Comparison of ENCODE assay signal across 8 cellular contexts in the genomic region with DNA sequence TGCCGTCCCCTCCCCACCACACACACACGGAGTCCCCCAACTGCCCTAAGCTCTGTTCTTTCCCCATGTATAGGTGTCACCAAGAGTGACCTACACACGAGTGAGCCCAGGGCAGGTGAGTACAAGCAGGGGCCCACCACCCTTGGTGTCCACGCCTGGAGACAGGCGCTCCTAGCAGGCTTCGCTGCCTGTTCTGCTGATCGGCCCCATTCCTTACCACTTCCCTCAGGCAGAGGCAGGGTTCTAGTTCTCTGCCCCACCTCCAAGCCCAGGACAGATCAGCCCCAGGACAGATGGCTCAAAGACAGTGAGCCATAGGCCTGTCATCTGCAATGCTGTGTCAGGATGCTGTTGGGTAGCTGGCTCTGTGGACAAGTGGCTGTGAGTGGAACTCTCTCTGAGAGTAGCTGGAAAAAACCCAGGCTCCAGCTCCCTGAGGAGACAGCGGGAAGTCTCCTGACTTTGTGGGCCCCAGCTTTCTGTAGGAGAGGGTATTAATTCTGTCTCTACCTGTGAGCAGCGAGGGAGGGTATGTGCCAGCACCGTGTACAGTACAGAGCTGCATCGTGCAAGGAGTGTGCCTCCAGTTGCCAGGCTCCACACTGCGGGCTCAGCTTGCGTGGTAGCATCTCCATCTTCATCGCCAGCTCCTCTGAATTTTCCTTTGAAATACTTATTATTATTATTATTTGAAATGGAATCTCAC. TPM values are rescaled to one million over a fixed set of nuclear protein-coding genes. Genes with fewer than 3 reads are reported as not detected.
A peak's percentile ranks its signal among the peaks of the same experiment; 100 is the strongest.
DNase-seq lines count a peak whose midpoint lies in the region; ATAC-seq and TF ChIP-seq lines count a peak whose summit lies in the region.

No MANE protein-coding gene starts in this region.

- H3K4me1 Mint-ChIP-seq in activated T-cell treated with anti-CD3 and anti-CD28 coated beads, Interleukin-2, amount 50 U/mL, for 72 hours (ENCODE audit: low read depth), result peaks cover 34% of the 10 kb centered on the region
- H3K4me1 Mint-ChIP-seq in stimulated activated naive CD8-positive, alpha-beta T cell treated with anti-CD3 and anti-CD28 coated beads, Interleukin-15, amount 100 ng/mL, for 72 hours, result peaks cover 40% of the 10 kb centered on the region

- DNase-seq in activated CD8-positive, alpha-beta memory T cell treated with anti-CD3 and anti-CD28 coated beads, Interleukin-2, amount 50 U/mL, for 4 hours, result peak; percentile 16
- DNase-seq in activated CD8-positive, alpha-beta memory T cell treated with anti-CD3 and anti-CD28 coated beads for 24 hours, result no peak
- no peak for DNase-seq in activated T-cell treated with anti-CD3 and anti-CD28 coated beads, Interleukin-2, amount 50 U/mL, for 72 hours
- DNase-seq in stimulated activated naive CD8-positive, alpha-beta T cell treated with anti-CD3 and anti-CD28 coated beads, Interleukin-15, amount 100 ng/mL, for 72 hours, result peak in 1 of 2 donors; percentile 40
- DNase-seq in GM13977 (ENCODE audit: low spot score) (no peak), NCI-H2227 treated with DMSO at 0.1 percent for 48 hours (lab: John Stamatoyannopoulos, UW) (no peak), DMS153 (lab: John Stamatoyannopoulos, UW) (no peak)

- ATAC-seq in activated T-cell treated with anti-CD3 and anti-CD28 coated beads, Interleukin-2, amount 50 U/mL, for 72 hours (replicated peaks in 1 of 2), result no peak
- no peak for ATAC-seq in stimulated activated naive CD8-positive, alpha-beta T cell treated with anti-CD3 and anti-CD28 coated beads, Interleukin-15, amount 100 ng/mL, for 72 hours

- no peaks in the 10 kb centered on the region for H3K27me3 Mint-ChIP-seq in activated T-cell treated with anti-CD3 and anti-CD28 coated beads, Interleukin-2, amount 50 U/mL, for 72 hours (ENCODE audit: low read depth)
- no peaks in the 10 kb centered on the region for H3K27me3 Mint-ChIP-seq in stimulated activated naive CD8-positive, alpha-beta T cell treated with anti-CD3 and anti-CD28 coated beads, Interleukin-15, amount 100 ng/mL, for 72 hours

- no peaks in the 10 kb centered on the region for H3K9me3 Mint-ChIP-seq in activated T-cell treated with anti-CD3 and anti-CD28 coated beads, Interleukin-2, amount 50 U/mL, for 72 hours
- H3K9me3 Mint-ChIP-seq in stimulated activated naive CD8-positive, alpha-beta T cell treated with anti-CD3 and anti-CD28 coated beads, Interleukin-15, amount 100 ng/mL, for 72 hours, result no peaks in the 10 kb centered on the region

- no peak overlapping the region for H3K27ac Mint-ChIP-seq in activated T-cell treated with anti-CD3 and anti-CD28 coated beads, Interleukin-2, amount 50 U/mL, for 72 hours
- H3K27ac Mint-ChIP-seq in stimulated activated naive CD8-positive, alpha-beta T cell treated with anti-CD3 and anti-CD28 coated beads, Interleukin-15, amount 100 ng/mL, for 72 hours, result peak overlapping the region in 1 of 2 donors; percentile 60

- TF ChIP-seq CTCF in GM13977 (IDR thresholded peaks at IDR 0.05; ENCODE audit: extremely low read depth, insufficient read depth, missing control alignments), result no peak

- peak overlapping the region; percentile 84 for H3K4me3 ChIP-seq in iPS-18c (ENCODE audit: insufficient read depth, low read depth, low read length)

- H3K36me3 Mint-ChIP-seq in activated T-cell treated with anti-CD3 and anti-CD28 coated beads, Interleukin-2, amount 50 U/mL, for 72 hours (ENCODE audit: insufficient read depth in 2 of 2), result peaks cover 0 to 5% of the 10 kb centered on the region in 2 donors

- in situ Hi-C loops in GM13977 (cut with MboI; ENCODE audit: low pct_unique_long_range_greater_than_20kb, low sequenced_read_pairs, unreplicated experiment), result no loop called here

- H3K9me3 ChIP-seq in iPS-18c (ENCODE audit: control insufficient read depth, insufficient read depth, low read length), result peaks cover 4% of the 10 kb centered on the region

- H3K4me3 Mint-ChIP-seq in activated T-cell treated with anti-CD3 and anti-CD28 coated beads, Interleukin-2, amount 50 U/mL, for 72 hours, result peak overlapping the region; percentile 83 to 89
- H3K4me3 Mint-ChIP-seq in stimulated activated naive CD8-positive, alpha-beta T cell treated with anti-CD3 and anti-CD28 coated beads, Interleukin-15, amount 100 ng/mL, for 72 hours, result peak overlapping the region; percentile 75 to 93

RNA-seq across cellular contexts. Expression of a gene that starts 0.9 kb away (rescaled TPM):
- 100 to 1,000 TPM in 1 of 2 donors, 10 to 100 TPM in 1; 77.4 to 103 TPM for total RNA-seq in activated T-cell treated with anti-CD3 and anti-CD28 coated beads, Interleukin-2, amount 50 U/mL, for 72 hours

RNA-seq across cellular contexts. Expression of a gene that starts 2.6 kb away (rescaled TPM):
- 1 to 10 TPM; 7.4 to 7.7 TPM for total RNA-seq in activated T-cell treated with anti-CD3 and anti-CD28 coated beads, Interleukin-2, amount 50 U/mL, for 72 hours

RNA-seq across cellular contexts. Expression of a gene that starts 20.1 kb away (rescaled TPM):
- 10 to 100 TPM; 45.0 to 47.4 TPM for total RNA-seq in activated T-cell treated with anti-CD3 and anti-CD28 coated beads, Interleukin-2, amount 50 U/mL, for 72 hours

RNA-seq across cellular contexts. Expression of a gene that starts 23.5 kb away (rescaled TPM):
- total RNA-seq in activated T-cell treated with anti-CD3 and anti-CD28 coated beads, Interleukin-2, amount 50 U/mL, for 72 hours, result 10 to 100 TPM in 1 of 2 donors, 1 to 10 TPM in 1; 7.9 to 13.5 TPM

RNA-seq across cellular contexts. Expression of a gene that starts 53.3 kb away (rescaled TPM):
- 10 to 100 TPM; 10.4 to 13.9 TPM for total RNA-seq in activated T-cell treated with anti-CD3 and anti-CD28 coated beads, Interleukin-2, amount 50 U/mL, for 72 hours
